ENCODE assay signal across 1 cellular context in the genomic region with DNA sequence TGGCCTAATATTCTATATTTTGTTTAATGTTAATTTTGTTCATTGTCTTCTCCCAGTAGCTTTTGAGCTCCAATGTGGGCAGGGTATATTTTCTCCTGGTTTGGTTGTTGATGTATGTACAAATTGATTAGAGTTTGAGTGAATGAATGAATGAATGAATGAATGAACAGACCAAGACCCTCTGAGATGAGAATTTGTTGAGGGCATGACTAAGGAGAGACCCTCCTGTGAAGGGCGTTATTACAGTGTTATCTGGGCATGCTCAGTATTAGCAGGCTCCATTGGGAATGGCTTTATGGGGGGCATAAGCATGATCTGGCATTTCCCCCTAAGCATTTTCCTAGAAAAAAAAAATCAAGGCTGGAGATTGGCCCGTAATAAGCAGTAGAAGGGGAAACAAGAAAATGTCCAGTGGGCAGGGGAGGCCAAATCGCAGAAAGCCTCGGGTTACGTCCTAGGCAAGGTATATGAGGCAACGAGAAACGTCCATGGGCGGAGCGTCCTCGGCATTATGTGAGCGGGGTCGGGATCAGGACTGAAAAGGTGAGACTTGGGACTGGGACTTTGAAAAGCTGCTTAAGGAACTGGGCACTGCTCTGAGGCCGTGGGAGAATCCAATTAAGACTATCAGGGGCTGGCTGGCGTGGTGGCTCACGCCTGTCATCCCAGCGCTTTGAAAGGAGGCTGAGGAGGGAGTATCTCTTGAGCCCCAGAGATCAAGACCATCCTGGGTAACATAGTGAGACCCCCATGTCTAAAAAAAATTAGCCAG.
TF ChIP-seq lines count a peak whose summit lies in the region.

No MANE protein-coding gene starts in this region.

TF ChIP-seq in HepG2, 621 proteins besides CTCF, POLR2A, EP300 and RAD21:
- TF ChIP-seq ZNF350 (CRISPR knock-in tag; IDR thresholded peaks at IDR 0.05; ENCODE audit: borderline replicate concordance, low read depth) (no peak), ZSCAN25 (CRISPR knock-in tag; IDR thresholded peaks at IDR 0.05) (no peak), MLX (CRISPR knock-in tag; IDR thresholded peaks at IDR 0.05) (no peak), TGIF2 (CRISPR knock-in tag; IDR thresholded peaks at IDR 0.05) (no peak), CEBPB (IDR thresholded peaks at IDR 0.05; ENCODE audit: borderline replicate concordance, low read depth, low read length) (peak; percentile 54; the same call in 1 of the 2 replicates), ZNF713 (CRISPR knock-in tag; IDR thresholded peaks at IDR 0.05) (no peak), TAF1 (CRISPR knock-in tag; IDR thresholded peaks at IDR 0.05) (0 out of 2 replicates have a peak, but pooled peaks have one; percentile 5), RBM39 (IDR thresholded peaks at IDR 0.05; ENCODE audit: low read depth, low read length, poor library complexity, severe bottlenecking) (no peak), NR3C1 (CRISPR knock-in tag; IDR thresholded peaks at IDR 0.05) (no peak)
